ENCODE assay signal across 12 cellular contexts in the genomic region with DNA sequence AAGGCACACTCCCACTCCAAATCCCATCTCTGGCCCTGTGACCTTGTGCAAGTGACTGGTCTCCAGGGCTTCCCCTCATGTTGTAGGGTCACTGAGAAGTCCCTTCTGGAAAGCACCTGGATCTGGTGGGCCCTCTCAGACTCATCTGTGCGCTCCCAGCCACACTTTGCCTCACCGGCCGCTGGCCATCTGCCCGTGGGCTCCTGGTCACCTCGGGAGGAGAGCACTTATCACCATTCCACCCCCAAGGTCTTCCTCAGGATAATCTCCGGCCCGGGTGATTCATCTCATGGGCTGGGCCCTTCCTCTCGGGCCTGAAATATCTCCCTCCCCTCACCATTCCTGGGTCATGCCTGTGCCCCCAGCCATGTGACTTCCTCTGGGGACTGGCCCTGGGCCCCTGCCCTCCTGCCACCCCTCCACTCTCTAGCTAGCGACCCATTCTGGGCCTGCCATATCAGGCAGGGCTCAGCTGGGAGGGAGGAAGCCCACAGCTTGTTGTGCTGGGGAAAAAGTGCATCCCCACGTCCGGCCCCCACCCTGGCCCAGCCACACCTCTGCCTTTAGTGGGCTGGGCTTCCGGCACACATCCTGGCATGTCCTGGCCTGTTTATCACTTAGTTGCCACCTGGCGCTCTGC. TPM values are rescaled to one million over a fixed set of nuclear protein-coding genes. Genes with fewer than 3 reads are reported as not detected.
A peak's percentile ranks its signal among the peaks of the same experiment; 100 is the strongest.
DNase-seq lines count a peak whose midpoint lies in the region; ATAC-seq and TF ChIP-seq lines count a peak whose summit lies in the region.
"Had no signal": no experiment of that assay in that cellular context is flagged by ENCODE, and none has a peak within 500 bp of the region (broad histone marks: within the 10 kb centered on the region; RNA-seq: fewer than 3 reads in every experiment).

No MANE protein-coding gene starts in this region.

- H3K4me3 Mint-ChIP-seq in endodermal cell: no peak overlapping the region
- H3K4me3 Mint-ChIP-seq: HFFc6 had no signal

- H3K9me3 ChIP-seq in right atrium auricular region (no peaks in the 10 kb centered on the region), endodermal cell (ENCODE audit: control insufficient read depth, low read length) (peaks cover 7% of the 10 kb centered on the region), upper lobe of right lung (no peaks in the 10 kb centered on the region)
- H3K9me3 ChIP-seq: right lobe of liver, stomach had no signal

- DNase-seq in right atrium auricular region (ENCODE audit: low spot score) (peak; percentile 57), Right ventricle myocardium inferior (ENCODE audit: missing footprints) (no peak), endodermal cell (peak; percentile 47), upper lobe of right lung (peak; percentile 66), NCI-H2107 treated with DMSO at 0.1 percent for 48 hours (lab: John Stamatoyannopoulos, UW; ENCODE audit: unreplicated experiment) (no peak), GM19240 (ENCODE audit: insufficient read length, low spot score) (no peak)
- peak; percentile 21 to 28 for DNase-seq in activated CD4-positive, alpha-beta T cell treated with anti-CD3 and anti-CD28 coated beads, Interleukin-2, amount 50 U/mL, for 48 hours
- DNase-seq: HFFc6, right lobe of liver, stomach had no signal

- H3K27ac ChIP-seq in right atrium auricular region (no peak overlapping the region), endodermal cell (ENCODE audit: low read depth, low read length) (no peak overlapping the region), upper lobe of right lung (peak overlapping the region; percentile 51)
- H3K27ac ChIP-seq: C4-2B, right lobe of liver had no signal

- no peak overlapping the region for H3K4me3 ChIP-seq in right atrium auricular region
- no peak overlapping the region for H3K4me3 ChIP-seq in endodermal cell (ENCODE audit: low read length)
- H3K4me3 ChIP-seq in upper lobe of right lung: no peak overlapping the region
- H3K4me3 ChIP-seq: right lobe of liver, stomach had no signal

- H3K4me1 ChIP-seq in right atrium auricular region (peaks cover 0 to 10% of the 10 kb centered on the region in 2 donors), endodermal cell (ENCODE audit: control insufficient read depth, insufficient read depth, low read length) (no peaks in the 10 kb centered on the region), upper lobe of right lung (no peaks in the 10 kb centered on the region)
- H3K4me1 ChIP-seq: right lobe of liver had no signal

- H3K36me3 ChIP-seq in right atrium auricular region: no peaks in the 10 kb centered on the region
- H3K36me3 ChIP-seq in endodermal cell (ENCODE audit: control insufficient read depth, insufficient read depth, low read length): no peaks in the 10 kb centered on the region
- no peaks in the 10 kb centered on the region for H3K36me3 ChIP-seq in upper lobe of right lung
- H3K36me3 ChIP-seq: right lobe of liver, stomach had no signal

- no peaks in the 10 kb centered on the region for H3K36me3 Mint-ChIP-seq in endodermal cell (ENCODE audit: low read depth)

- no peak overlapping the region for H3K27ac Mint-ChIP-seq in endodermal cell
- H3K27ac Mint-ChIP-seq: HFFc6 had no signal

- intact Hi-C loops in Right ventricle myocardium inferior (cut with DNase I) (loop anchor here (10.0 kb wide), 2 partner anchors 284 to 654 kb away; partner anchors contain the start of genes GRIP2, LSM3 and XPC), upper lobe of right lung (cut with DNase I) (loop anchor here (10.0 kb wide), 1 partner anchor 234 kb away; the partner anchor contains the start of genes CHCHD4 and TMEM43)

- H3K27me3 Mint-ChIP-seq in endodermal cell (ENCODE audit: insufficient read depth): peaks cover 57% of the 10 kb centered on the region

- TF ChIP-seq CTCF in right atrium auricular region (IDR thresholded peaks at IDR 0.05): no peak
- TF ChIP-seq CTCF in endodermal cell (conservative IDR thresholded peaks at IDR 0.05): no peak
- no peak for TF ChIP-seq CTCF in upper lobe of right lung (IDR thresholded peaks at IDR 0.05)

- no peaks in the 10 kb centered on the region for H3K9me3 Mint-ChIP-seq in endodermal cell
- H3K9me3 Mint-ChIP-seq: HFFc6 had no signal

- ATAC-seq in Right ventricle myocardium inferior: no peak
- ATAC-seq in upper lobe of right lung: peak; percentile 5
- no peak for ATAC-seq in HG03175 (IDR thresholded peaks at IDR 0.05; ENCODE audit: unreplicated experiment)

- H3K4me1 Mint-ChIP-seq in endodermal cell: peaks cover 1% of the 10 kb centered on the region

- H3K27me3 ChIP-seq in right atrium auricular region (no peaks in the 10 kb centered on the region), endodermal cell (ENCODE audit: control insufficient read depth, insufficient read depth, low read length, poor library complexity, severe bottlenecking) (peaks cover 31% of the 10 kb centered on the region), upper lobe of right lung (no peaks in the 10 kb centered on the region)

- WGBS in endodermal cell (ENCODE audit: insufficient coverage in 1 of 2, insufficient read length in 1 of 2), 2 experiments: 75 to 82% methylated on average over 4 to 13 of the region's 13 CpGs

- H3K9ac ChIP-seq in endodermal cell (ENCODE audit: extremely low read depth, low read length, poor library complexity, severe bottlenecking): no peak overlapping the region

RNA-seq across cellular contexts. Expression of gene WNT7A, which starts 10.6 kb away (rescaled TPM):
- total RNA-seq in right atrium auricular region (not detected), Right ventricle myocardium inferior (not detected), endodermal cell (under 1 TPM in 1 of 2 donors, not detected in 1; 0.13 TPM), upper lobe of right lung (6.6 TPM)
- 4.3 TPM for polyA plus RNA-seq in endodermal cell (2013, experiment 1 of 2)
- 4.1 TPM for polyA plus RNA-seq in endodermal cell (2013, experiment 2 of 2)
- total RNA-seq: HFFc6, right lobe of liver, stomach had no signal

Comparison
In these comparisons a context has a peak if more than half of its experiments do, and no peak if none do; other contexts are left out.
1. DNase-seq: peak in right atrium auricular region (single experiment), activated CD4-positive, alpha-beta T cell treated with anti-CD3 and anti-CD28 coated beads, Interleukin-2, amount 50 U/mL, for 48 hours (2 of 2), endodermal cell (single experiment) and upper lobe of right lung (single experiment); none in Right ventricle myocardium inferior (single experiment), NCI-H2107 treated with DMSO at 0.1 percent for 48 hours (single experiment) and GM19240 (single experiment).